ENCODE assay signal across 12 cellular contexts in genomic region chr18:49368876-49369440, GRCh38.
DNase-seq lines count a peak whose midpoint lies in the region; ATAC-seq, FAIRE-seq and TF ChIP-seq lines count a peak whose summit lies in the region.
"Had no signal": no experiment of that assay in that cellular context is flagged by ENCODE, and none has a peak within 500 bp of the region (broad histone marks: within the 10 kb centered on the region; RNA-seq: fewer than 3 reads in every experiment).

No MANE protein-coding gene starts in this region.

- intact Hi-C loops in MCF 10A (cut with micrococcal nuclease) (no loop called here), upper lobe of right lung (cut with DNase I) (no loop called here)

- no peak overlapping the region for H3K27ac Mint-ChIP-seq in MCF 10A (ENCODE audit: low read depth, unreplicated experiment)
- H3K27ac Mint-ChIP-seq: stimulated activated memory B cell treated with anti-CD40 and anti-IgM and Interleukin-4, amounts not matched to agents 10 μg/mL and 1 μg/mL and 100 μg/mL, for 72 hours; T-helper 1 cell treated with Interleukin-12 subunit alpha and Interleukin-12 subunit beta and Interleukin-4 antibody, amounts not matched to agents 30 μg/mL and 1 μg/mL, for 36 hours had no signal

- CTCF ChIA-PET in MCF 10A (lab: Yijun Ruan, JAX) = interaction anchor here (0.6 kb wide), 1 partner anchor 36 kb away, joined by 3 read pairs; no protein-coding TSS in a partner anchor

- no peaks in the 10 kb centered on the region for H3K27me3 Mint-ChIP-seq in MCF 10A (ENCODE audit: insufficient read depth, unreplicated experiment)
- H3K27me3 Mint-ChIP-seq: stimulated activated memory B cell treated with anti-CD40 and anti-IgM and Interleukin-4, amounts not matched to agents 10 μg/mL and 1 μg/mL and 100 μg/mL, for 72 hours had no signal

- peak overlapping the region; percentile 1 for H3K27ac ChIP-seq in upper lobe of right lung
- H3K27ac ChIP-seq: HL-60 had no signal

- H3K4me3 Mint-ChIP-seq in MCF 10A (ENCODE audit: unreplicated experiment) = no peak overlapping the region
- H3K4me3 Mint-ChIP-seq: stimulated activated memory B cell treated with anti-CD40 and anti-IgM and Interleukin-4, amounts not matched to agents 10 μg/mL and 1 μg/mL and 100 μg/mL, for 72 hours; T-helper 1 cell treated with Interleukin-12 subunit alpha and Interleukin-12 subunit beta and Interleukin-4 antibody, amounts not matched to agents 30 μg/mL and 1 μg/mL, for 36 hours had no signal

- no peak for FAIRE-seq in bronchial epithelial cell (lab: Jason Lieb, UNC)

- H3K9me3 Mint-ChIP-seq in MCF 10A (ENCODE audit: unreplicated experiment) = no peaks in the 10 kb centered on the region
- H3K9me3 Mint-ChIP-seq: stimulated activated memory B cell treated with anti-CD40 and anti-IgM and Interleukin-4, amounts not matched to agents 10 μg/mL and 1 μg/mL and 100 μg/mL, for 72 hours; T-helper 1 cell treated with Interleukin-12 subunit alpha and Interleukin-12 subunit beta and Interleukin-4 antibody, amounts not matched to agents 30 μg/mL and 1 μg/mL, for 36 hours had no signal

- H3K27me3 ChIP-seq in bronchial epithelial cell (ENCODE audit: control insufficient read depth, insufficient read depth, low read length) (no peaks in the 10 kb centered on the region), upper lobe of right lung (no peaks in the 10 kb centered on the region)

- TF ChIP-seq CTCF in MCF 10A (IDR thresholded peaks at IDR 0.05; ENCODE audit: unreplicated experiment) (no peak), bronchial epithelial cell (IDR thresholded peaks at IDR 0.05; ENCODE audit: insufficient read depth, low read length, severe bottlenecking) (no peak), upper lobe of right lung (IDR thresholded peaks at IDR 0.05) (no peak)

- POLR2A ChIA-PET in MCF 10A (lab: Yijun Ruan, JAX) = interaction anchor here (0.7 to 0.9 kb wide), 3 partner anchors 9 to 641 kb away, joined by 3 to 4 read pairs (median 3); no protein-coding TSS in a partner anchor

- no TSS peak for BruUV-seq in MCF 10A (replicated peaks; lab: Mats Ljungman, UMichigan)

- H3K4me1 ChIP-seq in upper lobe of right lung = no peaks in the 10 kb centered on the region

- ATAC-seq in upper lobe of right lung (peak; percentile 85), GM21723 (IDR thresholded peaks at IDR 0.05; ENCODE audit: unreplicated experiment) (no peak)
- ATAC-seq: stimulated activated memory B cell treated with anti-CD40 and anti-IgM and Interleukin-4, amounts not matched to agents 10 μg/mL and 1 μg/mL and 100 μg/mL, for 72 hours had no signal

- H3K4me1 Mint-ChIP-seq in MCF 10A (ENCODE audit: insufficient read depth, unreplicated experiment) = peaks cover 5% of the 10 kb centered on the region

- H3K36me3 ChIP-seq in bronchial epithelial cell (ENCODE audit: control insufficient read depth, insufficient read depth, low read length) (no peaks in the 10 kb centered on the region), upper lobe of right lung (no peaks in the 10 kb centered on the region)

- no peaks in the 10 kb centered on the region for H3K9me3 ChIP-seq in upper lobe of right lung

- H3K36me3 Mint-ChIP-seq in MCF 10A (ENCODE audit: insufficient read depth, unreplicated experiment) = peaks cover 17% of the 10 kb centered on the region

- in situ Hi-C loops in T47D (cut with HindIII; ENCODE audit: low pct_unique_long_range_greater_than_20kb, low sequenced_read_pairs) = no loop called here

- peak; percentile 13 to 60 for DNase-seq in T47D (ENCODE audit: low read depth in 1 of 2, low spot score in 1 of 2)
- DNase-seq in MCF 10A (ENCODE audit: unreplicated experiment) = no peak
- no peak for DNase-seq in bronchial epithelial cell (ENCODE audit: low read depth)
- DNase-seq in medulla oblongata (ENCODE audit: extremely low spot score) = peak; percentile 51
- peak; percentile 68 for DNase-seq in upper lobe of right lung
- DNase-seq in AML-193 (lab: John Stamatoyannopoulos, UW) = no peak
- DNase-seq in NCI-H1048 (lab: John Stamatoyannopoulos, UW) = no peak
- DNase-seq: activated CD8-positive, alpha-beta memory T cell treated with anti-CD3 and anti-CD28 coated beads for 24 hours had no signal

- peak overlapping the region; percentile 18 for H3K4me3 ChIP-seq in bronchial epithelial cell (ENCODE audit: low read depth, low read length)
- no peak overlapping the region for H3K4me3 ChIP-seq in upper lobe of right lung

Comparison
In these comparisons a context has a peak if more than half of its experiments do, and no peak if none do; other contexts are left out.
1. DNase-seq: peak in T47D (2 of 2), medulla oblongata (single experiment) and upper lobe of right lung (single experiment); none in MCF 10A (single experiment), bronchial epithelial cell (single experiment), AML-193 (0 of 2) and NCI-H1048 (single experiment).